Comparison of ENCODE assay signal across 8 cellular contexts in genomic region chr7:116576350-116577319, GRCh38. TPM values are rescaled to one million over a fixed set of nuclear protein-coding genes. Genes with fewer than 3 reads are reported as not detected.
DNase-seq lines count a peak whose midpoint lies in the region; ATAC-seq, FAIRE-seq and TF ChIP-seq lines count a peak whose summit lies in the region.

No MANE protein-coding gene starts in this region.

- no peaks in the 10 kb centered on the region for H3K79me2 ChIP-seq in astrocyte (ENCODE audit: insufficient read depth, low read length)

- no peak for TF ChIP-seq CTCF in astrocyte (IDR thresholded peaks at IDR 0.05; ENCODE audit: insufficient read depth, low read depth, low read length)

- no peak overlapping the region for H2AFZ ChIP-seq in astrocyte (ENCODE audit: low read depth, low read length)

- H3K9me3 ChIP-seq in astrocyte (ENCODE audit: insufficient read depth, low read depth, low read length): no peaks in the 10 kb centered on the region

- DNase-seq in astrocyte (ENCODE audit: low read depth) (peak; percentile 96), NCI-H2107 treated with DMSO at 0.1 percent for 48 hours (lab: John Stamatoyannopoulos, UW; ENCODE audit: unreplicated experiment) (no peak), NCI-H526 treated with DMSO at 0.1 percent for 48 hours (lab: John Stamatoyannopoulos, UW) (no peak), NCI-H69 (lab: John Stamatoyannopoulos, UW) (no peak)
- DNase-seq in natural killer cell treated with Interleukin-12 subunit alpha and Interleukin-12 subunit beta and Interleukin-15 and Interleukin-18, amount 100 ng/mL, for 72 hours (ENCODE audit: low spot score): no peak

- no peaks in the 10 kb centered on the region for H4K20me1 ChIP-seq in astrocyte (ENCODE audit: insufficient read depth, low read length)

- peak overlapping the region; percentile 94 for H3K27ac ChIP-seq in astrocyte (ENCODE audit: low read depth, low read length)

- H3K27me3 Mint-ChIP-seq in astrocyte (ENCODE audit: low read depth, unreplicated experiment): no peaks in the 10 kb centered on the region
- peaks cover 0 to 5% of the 10 kb centered on the region in 2 donors for H3K27me3 Mint-ChIP-seq in natural killer cell treated with Interleukin-12 subunit alpha and Interleukin-12 subunit beta and Interleukin-15 and Interleukin-18, amount 100 ng/mL, for 72 hours

- peak overlapping the region; percentile 84 for H3K27ac Mint-ChIP-seq in astrocyte (ENCODE audit: unreplicated experiment)
- no peak overlapping the region for H3K27ac Mint-ChIP-seq in natural killer cell treated with Interleukin-12 subunit alpha and Interleukin-12 subunit beta and Interleukin-15 and Interleukin-18, amount 100 ng/mL, for 72 hours

- peak overlapping the region; percentile 77 for H3K4me2 ChIP-seq in astrocyte (ENCODE audit: low read length)

- H3K36me3 ChIP-seq in astrocyte (ENCODE audit: insufficient read depth, low read length): no peaks in the 10 kb centered on the region

- peaks cover 38% of the 10 kb centered on the region for H3K4me1 Mint-ChIP-seq in astrocyte (ENCODE audit: low read depth, unreplicated experiment)
- peaks cover 4 to 7% of the 10 kb centered on the region in 2 donors for H3K4me1 Mint-ChIP-seq in natural killer cell treated with Interleukin-12 subunit alpha and Interleukin-12 subunit beta and Interleukin-15 and Interleukin-18, amount 100 ng/mL, for 72 hours (ENCODE audit: low read depth in 2 of 2)

- peak overlapping the region; percentile 21 for H3K4me3 ChIP-seq in astrocyte (ENCODE audit: insufficient read depth, low read depth, low read length)

- H3K4me3 Mint-ChIP-seq in astrocyte (ENCODE audit: unreplicated experiment): no peak overlapping the region
- H3K4me3 Mint-ChIP-seq in natural killer cell treated with Interleukin-12 subunit alpha and Interleukin-12 subunit beta and Interleukin-15 and Interleukin-18, amount 100 ng/mL, for 72 hours: no peak overlapping the region

- H3K27me3 ChIP-seq in astrocyte (ENCODE audit: insufficient read depth, low read length): no peaks in the 10 kb centered on the region

- peak; percentile 42 for ATAC-seq in GM18868 (IDR thresholded peaks at IDR 0.05; ENCODE audit: unreplicated experiment)
- ATAC-seq in HG03064 (IDR thresholded peaks at IDR 0.05; ENCODE audit: low read depth, unreplicated experiment): peak; percentile 21
- ATAC-seq in natural killer cell treated with Interleukin-12 subunit alpha and Interleukin-12 subunit beta and Interleukin-15 and Interleukin-18, amount 100 ng/mL, for 72 hours: peak; percentile 67 to 78
- no peak for ATAC-seq in GM18517 (IDR thresholded peaks at IDR 0.05; ENCODE audit: unreplicated experiment)

- H3K9me3 Mint-ChIP-seq in astrocyte (ENCODE audit: unreplicated experiment): peaks cover 5% of the 10 kb centered on the region
- H3K9me3 Mint-ChIP-seq in natural killer cell treated with Interleukin-12 subunit alpha and Interleukin-12 subunit beta and Interleukin-15 and Interleukin-18, amount 100 ng/mL, for 72 hours: no peaks in the 10 kb centered on the region

- peaks cover 32% of the 10 kb centered on the region for H3K4me1 ChIP-seq in astrocyte (ENCODE audit: insufficient read depth, low read length)

- H3K9ac ChIP-seq in astrocyte (ENCODE audit: low read length): peak overlapping the region; percentile 75

- FAIRE-seq in astrocyte (lab: Jason Lieb, UNC): peak; percentile 65

- H3K36me3 Mint-ChIP-seq in astrocyte (ENCODE audit: low read depth, unreplicated experiment): no peaks in the 10 kb centered on the region
- H3K36me3 Mint-ChIP-seq in natural killer cell treated with Interleukin-12 subunit alpha and Interleukin-12 subunit beta and Interleukin-15 and Interleukin-18, amount 100 ng/mL, for 72 hours: no peaks in the 10 kb centered on the region

RNA-seq across cellular contexts. Expression of gene CAV1, which starts 51.8 kb away (rescaled TPM):
- 384 and 472 TPM in 2 replicates for total RNA-seq in astrocyte
- not detected for total RNA-seq in natural killer cell treated with Interleukin-12 subunit alpha and Interleukin-12 subunit beta and Interleukin-15 and Interleukin-18, amount 100 ng/mL, for 72 hours

Comparison
In these comparisons a context has a peak if more than half of its experiments do, and no peak if none do; other contexts are left out.
1. RNA of gene CAV1, which starts 51.8 kb away (total RNA-seq): 384 to 472 TPM in astrocyte; not detected in natural killer cell treated with Interleukin-12 subunit alpha and Interleukin-12 subunit beta and Interleukin-15 and Interleukin-18, amount 100 ng/mL, for 72 hours; every median in the first group is over 100 times any median in the second.